8 cellular contexts compared by ENCODE assay signal in genomic region chr9:35696520-35697215, GRCh38. TPM values are rescaled to one million over a fixed set of nuclear protein-coding genes. Genes with fewer than 3 reads are reported as not detected.
DNase-seq lines count a peak whose midpoint lies in the region; ATAC-seq and TF ChIP-seq lines count a peak whose summit lies in the region.

No MANE protein-coding gene starts in this region.

- CTCF ChIA-PET in WTC11 (lab: Charles Lee), result interaction anchor here (0.6 to 6.8 kb wide), 51 partner anchors 9 to 625 kb away, joined by 3 to 127 read pairs (median 4); partner anchors contain the start of genes ARHGEF39, CCDC107, CREB3 and GBA2

- no peak overlapping the region for H3K9ac ChIP-seq in Loucy (ENCODE audit: low read depth, low read length, poor library complexity, severe bottlenecking)

- WGBS in right lobe of liver (ENCODE audit: insufficient coverage, low coverage, low lambda C conversion rate, missing lambda C conversion rate), result 34% methylated on average over 5 of the region's 9 CpGs

- peak; percentile 95 for TF ChIP-seq CTCF in Loucy (conservative IDR thresholded peaks at IDR 0.05; ENCODE audit: low read length)
- peak; percentile 85 for TF ChIP-seq CTCF in WTC11 (IDR thresholded peaks at IDR 0.05)
- peak; percentile 73 to 94 (median 90) for TF ChIP-seq CTCF in right lobe of liver (IDR thresholded peaks at IDR 0.05)

- peak; percentile 26 for DNase-seq in DMS53 treated with DMSO at 0.1 percent for 48 hours (lab: John Stamatoyannopoulos, UW; ENCODE audit: unreplicated experiment)
- DNase-seq in WTC11 (ENCODE audit: low spot score), result peak; percentile 81
- DNase-seq in central memory CD8-positive, alpha-beta T cell (ENCODE audit: low spot score in 2 of 2), result peak; percentile 27 to 40
- peak in 1 of 3 donors; percentile 65 for DNase-seq in right lobe of liver
- peak; percentile 33 for DNase-seq in stimulated activated CD8-positive, alpha-beta memory T cell treated with anti-CD3 and anti-CD28 coated beads, Interleukin-12 subunit alpha, Interleukin-12 subunit beta, amount 100 ng/mL, for 4 hours (ENCODE audit: low read depth)
- DNase-seq in dedifferentiated amniotic fluid mesenchymal stem cell (ENCODE audit: extremely low spot score), result no peak

- intact Hi-C loops in right lobe of liver (cut with DNase I), result loop anchor here in 1 of 2 donors (5.0 kb wide), 1 partner anchor 41 kb away; no protein-coding TSS in a partner anchor

- H3K4me2 ChIP-seq in Loucy (ENCODE audit: low read depth, low read length, poor library complexity, severe bottlenecking), result no peak overlapping the region

- H3K9me3 Mint-ChIP-seq in WTC11, result no peaks in the 10 kb centered on the region
- no peaks in the 10 kb centered on the region for H3K9me3 Mint-ChIP-seq in central memory CD8-positive, alpha-beta T cell

- no peak for TF ChIP-seq POLR2A in right lobe of liver (IDR thresholded peaks at IDR 0.05)

- no peaks in the 10 kb centered on the region for H3K9me2 ChIP-seq in Loucy (replicated peaks; ENCODE audit: low read depth, low read length)

- no peaks in the 10 kb centered on the region for H3K27me3 ChIP-seq in Loucy (ENCODE audit: insufficient read depth, low read length, poor library complexity, severe bottlenecking)
- no peaks in the 10 kb centered on the region for H3K27me3 ChIP-seq in right lobe of liver

- H3K36me3 ChIP-seq in Loucy (ENCODE audit: insufficient read depth, low read length) (peaks cover 54% of the 10 kb centered on the region; the same call in 1 of the 2 replicates), right lobe of liver (peaks cover 27 to 58% (median 34%) of the 10 kb centered on the region in 4 donors)

- H3K9me3 ChIP-seq in Loucy (ENCODE audit: insufficient read depth, low read depth, low read length), result no peaks in the 10 kb centered on the region
- H3K9me3 ChIP-seq in right lobe of liver, result no peaks in the 10 kb centered on the region

- H3K4me1 Mint-ChIP-seq in WTC11, result peaks cover 4% of the 10 kb centered on the region
- H3K4me1 Mint-ChIP-seq in central memory CD8-positive, alpha-beta T cell, result peaks cover 22% of the 10 kb centered on the region

- H3K4me3 Mint-ChIP-seq in WTC11, result no peak overlapping the region
- H3K4me3 Mint-ChIP-seq in central memory CD8-positive, alpha-beta T cell, result no peak overlapping the region

- no peaks in the 10 kb centered on the region for H4K20me1 ChIP-seq in Loucy (ENCODE audit: insufficient read depth, low read length, poor library complexity, severe bottlenecking)

- H3K79me2 ChIP-seq in Loucy (ENCODE audit: insufficient read depth, low read length), result no peaks in the 10 kb centered on the region

- no peaks in the 10 kb centered on the region for H3K27me3 Mint-ChIP-seq in WTC11 (ENCODE audit: low read depth)
- no peaks in the 10 kb centered on the region for H3K27me3 Mint-ChIP-seq in central memory CD8-positive, alpha-beta T cell

- H3K4me1 ChIP-seq in Loucy (ENCODE audit: insufficient read depth, low read length, poor library complexity, severe bottlenecking) (no peaks in the 10 kb centered on the region), right lobe of liver (no peaks in the 10 kb centered on the region)

- no peak overlapping the region for H2AFZ ChIP-seq in Loucy (ENCODE audit: low read length)

- H3K36me3 Mint-ChIP-seq in WTC11, result peaks cover 12% of the 10 kb centered on the region
- H3K36me3 Mint-ChIP-seq in central memory CD8-positive, alpha-beta T cell (ENCODE audit: insufficient read depth), result peaks cover 9% of the 10 kb centered on the region

- 0 out of 2 replicates have a peak overlapping the region, but pooled peaks have one; percentile 72 for H3K27ac Mint-ChIP-seq in WTC11
- H3K27ac Mint-ChIP-seq in central memory CD8-positive, alpha-beta T cell (ENCODE audit: low read depth), result no peak overlapping the region

- POLR2A ChIA-PET in WTC11 (lab: Charles Lee), result interaction anchor here (0.6 to 1.7 kb wide), 8 partner anchors 10 to 94 kb away, joined by 3 to 10 read pairs (median 4); partner anchors contain the start of genes ARHGEF39, CREB3 and TLN1

- H3K27ac ChIP-seq in right lobe of liver, result no peak overlapping the region

- no peaks in the 10 kb centered on the region for H3F3A ChIP-seq in Loucy (ENCODE audit: low read depth)

- H3K4me3 ChIP-seq in Loucy (ENCODE audit: low read length, poor library complexity, severe bottlenecking) (no peak overlapping the region), right lobe of liver (no peak overlapping the region)

- ATAC-seq in GM21367 (IDR thresholded peaks at IDR 0.05; ENCODE audit: unreplicated experiment), result peak; percentile 60
- ATAC-seq in WTC11, result peak; percentile 97
- ATAC-seq in central memory CD8-positive, alpha-beta T cell (replicated peaks; ENCODE audit: extremely low read depth, poor library complexity, severe bottlenecking), result peak; percentile 72
- ATAC-seq in right lobe of liver, result peak; percentile 79 to 92 (median 92)

TF ChIP-seq in WTC11, 78 proteins besides CTCF, POLR2A, EP300 and RAD21 (continues in another document):
- TF ChIP-seq RELA (CRISPR knock-in tag; IDR thresholded peaks at IDR 0.05; ENCODE audit: borderline replicate concordance) (no peak), OVOL2 (CRISPR knock-in tag; IDR thresholded peaks at IDR 0.05; ENCODE audit: borderline replicate concordance) (no peak), ZNF281 (CRISPR knock-in tag; IDR thresholded peaks at IDR 0.05) (no peak), SMAD3 (CRISPR knock-in tag; IDR thresholded peaks at IDR 0.05; ENCODE audit: borderline replicate concordance) (no peak), ARID4B (CRISPR knock-in tag; IDR thresholded peaks at IDR 0.05; ENCODE audit: borderline replicate concordance) (no peak)

RNA-seq across cellular contexts. Expression of gene TPM2, which starts 6.9 kb away (rescaled TPM):
- 138 to 146 TPM (median 139 TPM) in 3 replicates for total RNA-seq in WTC11 (2021)
- 10 to 100 TPM in 4 of 6 experiments, 1 to 10 TPM in 2; 4.7 to 23.3 (median 12.4) TPM for total RNA-seq in right lobe of liver

RNA-seq across cellular contexts. Expression of gene CA9, which starts 22.9 kb away (rescaled TPM):
- 1.0 to 2.1 TPM (median 1.4 TPM) in 3 replicates for total RNA-seq in WTC11 (2021)
- 1 to 10 TPM in 1 of 6 experiments, under 1 TPM in 4, not detected in 1; 0.64 to 1.6 (median 0.93) TPM for total RNA-seq in right lobe of liver

RNA-seq across cellular contexts. Expression of gene ARHGEF39, which starts 31.7 kb away (rescaled TPM):
- total RNA-seq in WTC11 (2021) (23.8 to 26.6 TPM (median 26.5 TPM) in 3 replicates), right lobe of liver (1 to 10 TPM in 1 of 6 experiments, under 1 TPM in 5; 0.11 to 3.6 (median 0.43) TPM)

RNA-seq across cellular contexts. Expression of gene TLN1, which starts 35.3 kb away (rescaled TPM):
- 97.1 to 109 TPM (median 106 TPM) in 3 replicates for total RNA-seq in WTC11 (2021)
- 100 to 1,000 TPM; 103 to 168 (median 128) TPM for total RNA-seq in right lobe of liver

RNA-seq across cellular contexts. Expression of gene CREB3, which starts 35.8 kb away (rescaled TPM):
- total RNA-seq in WTC11 (2021), result 21.4 to 24.2 TPM (median 23.1 TPM) in 3 replicates
- total RNA-seq in right lobe of liver, result 10 to 100 TPM; 12.1 to 35.2 (median 17.8) TPM
